ENCODE assay signal across 2 cellular contexts in the genomic region with DNA sequence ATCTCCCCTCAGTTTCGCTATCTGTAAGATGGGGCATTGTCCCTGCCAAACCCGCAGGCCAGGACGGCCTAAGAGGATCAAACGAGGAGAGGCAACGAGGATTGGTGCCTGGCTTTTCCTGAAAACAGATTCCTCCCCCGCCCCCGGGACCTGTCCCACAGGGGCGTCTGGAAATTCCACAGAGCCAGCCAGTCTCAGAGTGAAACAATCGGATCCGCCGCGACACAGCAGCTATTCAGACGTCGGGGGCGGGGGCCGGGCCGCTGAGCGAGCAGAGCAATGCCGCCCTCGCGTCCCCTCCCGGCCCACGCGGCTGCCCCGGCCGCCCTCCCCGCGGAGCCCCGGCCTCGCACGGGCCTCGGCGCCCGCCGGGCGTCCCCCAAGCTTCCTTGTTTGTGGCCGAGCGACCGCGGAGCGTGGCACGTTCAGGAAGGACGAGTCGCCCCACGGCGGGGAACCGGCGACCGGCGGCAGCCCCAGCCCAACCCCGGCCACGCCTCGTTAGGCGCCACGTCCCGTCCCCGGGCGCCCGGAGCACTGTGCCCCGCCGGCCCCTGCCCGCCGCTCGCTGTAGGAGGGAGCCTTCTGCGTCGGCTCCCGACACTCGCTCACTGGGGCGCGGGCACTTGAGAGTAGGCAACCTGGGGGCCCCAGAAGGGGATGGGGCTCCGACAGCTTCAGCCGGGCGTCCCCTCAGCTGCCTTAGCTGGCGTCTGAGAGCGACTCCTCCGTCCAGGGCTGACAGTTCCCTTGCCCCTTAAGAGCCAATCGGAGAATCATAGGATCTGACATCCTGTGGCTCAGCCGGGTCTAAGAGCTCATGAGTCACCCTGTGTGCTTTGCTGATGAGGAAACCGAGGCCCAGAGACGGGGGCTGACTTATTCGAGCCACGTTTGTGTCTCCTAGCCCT.
A peak's percentile ranks its signal among the peaks of the same experiment; 100 is the strongest.
TF ChIP-seq lines count a peak whose summit lies in the region.

No MANE protein-coding gene starts in this region.

TF ChIP-seq in A549, 52 proteins besides CTCF, POLR2A, EP300 and RAD21 (continued from another document):
- TF ChIP-seq JUN (IDR thresholded peaks at IDR 0.05) (peak in 1 of 2 experiments; percentile 46; a peak in 2 of 5 replicates), BCL3 (IDR thresholded peaks at IDR 0.05) (no peak), E2F6 (IDR thresholded peaks at IDR 0.05; ENCODE audit: borderline replicate concordance, low read depth) (peak; percentile 49; the same call in 1 of the 2 replicates), FOSL2 (IDR thresholded peaks at IDR 0.05) (peak; percentile 44; the same call in 1 of the 2 replicates), FOSL2 (CRISPR knock-in tag; IDR thresholded peaks at IDR 0.05) (peak; percentile 82), TFCP2L1 (CRISPR knock-in tag; IDR thresholded peaks at IDR 0.05) (0 out of 2 replicates have a peak, but pooled peaks have one; percentile 57), CEBPB (IDR thresholded peaks at IDR 0.05) (0 out of 4 replicates have a peak, but pooled peaks of 1 of the 2 experiments have one; percentile 6), MYC (IDR thresholded peaks at IDR 0.05; ENCODE audit: borderline replicate concordance, low read length) (0 out of 2 replicates have a peak, but pooled peaks have one; percentile 25), MAZ (IDR thresholded peaks at IDR 0.05; ENCODE audit: borderline replicate concordance, low read depth, low read length) (no peak), MAX (IDR thresholded peaks at IDR 0.05) (peak; percentile 31; the same call in 1 of the 2 replicates), GATA3 (IDR thresholded peaks at IDR 0.05; ENCODE audit: borderline replicate concordance) (no peak)

TF ChIP-seq in GM23338, 12 proteins besides CTCF, POLR2A, EP300 and RAD21 (continued from another document):
- TF ChIP-seq JUNB (IDR thresholded peaks at IDR 0.05; ENCODE audit: unreplicated experiment), result no peak
- TF ChIP-seq, protein P1, sequence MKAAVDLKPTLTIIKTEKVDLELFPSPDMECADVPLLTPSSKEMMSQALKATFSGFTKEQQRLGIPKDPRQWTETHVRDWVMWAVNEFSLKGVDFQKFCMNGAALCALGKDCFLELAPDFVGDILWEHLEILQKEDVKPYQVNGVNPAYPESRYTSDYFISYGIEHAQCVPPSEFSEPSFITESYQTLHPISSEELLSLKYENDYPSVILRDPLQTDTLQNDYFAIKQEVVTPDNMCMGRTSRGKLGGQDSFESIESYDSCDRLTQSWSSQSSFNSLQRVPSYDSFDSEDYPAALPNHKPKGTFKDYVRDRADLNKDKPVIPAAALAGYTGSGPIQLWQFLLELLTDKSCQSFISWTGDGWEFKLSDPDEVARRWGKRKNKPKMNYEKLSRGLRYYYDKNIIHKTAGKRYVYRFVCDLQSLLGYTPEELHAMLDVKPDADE (IDR thresholded peaks at IDR 0.05), result no peak
- TF ChIP-seq STAT1 (IDR thresholded peaks at IDR 0.05; ENCODE audit: unreplicated experiment), result no peak
